In the genomic region with DNA sequence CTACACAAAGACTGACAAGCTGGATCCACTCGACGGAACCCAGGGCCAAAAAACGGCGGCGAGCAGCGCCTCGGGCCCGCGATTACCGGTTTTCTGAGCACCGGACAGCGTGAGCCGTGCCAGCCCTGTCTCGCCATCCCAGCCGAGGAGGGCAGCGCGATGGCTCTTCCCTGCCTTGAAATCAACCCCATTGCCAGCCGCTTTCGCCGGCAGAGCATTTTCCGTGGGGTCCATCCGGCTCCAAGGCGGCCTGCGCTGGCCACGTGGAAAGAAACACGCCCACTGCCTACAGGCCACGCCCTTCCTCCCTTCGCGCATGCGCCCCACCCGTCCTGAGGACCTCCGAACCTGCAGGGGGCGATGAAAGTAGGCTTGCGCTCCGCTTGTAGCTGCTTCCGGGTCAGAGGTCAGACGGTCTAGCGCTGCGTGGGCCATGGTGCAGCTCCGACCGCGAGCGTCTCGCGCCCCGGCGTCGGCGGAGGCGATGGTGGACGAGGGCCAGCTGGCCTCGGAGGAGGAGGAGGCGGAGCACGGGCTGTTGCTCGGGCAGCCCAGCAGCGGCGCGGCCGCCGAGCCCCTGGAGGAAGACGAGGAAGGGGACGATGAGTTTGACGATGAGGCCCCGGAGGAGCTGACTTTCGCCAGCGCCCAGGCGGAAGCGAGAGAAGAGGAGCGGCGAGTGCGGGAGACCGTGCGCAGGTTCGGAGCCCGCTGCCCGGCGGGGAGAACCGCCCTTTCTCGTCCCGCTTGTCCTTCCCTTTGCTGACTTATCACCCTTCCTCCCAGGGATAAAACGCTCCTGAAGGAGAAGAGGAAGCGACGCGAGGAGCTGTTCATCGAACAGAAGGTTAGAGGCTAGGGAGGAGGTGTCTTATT, we compare ENCODE assay signal across 8 cellular contexts. TPM values are rescaled to one million over a fixed set of nuclear protein-coding genes. Genes with fewer than 3 reads are reported as not detected.
DNase-seq lines count a peak whose midpoint lies in the region; ATAC-seq and TF ChIP-seq lines count a peak whose summit lies in the region.

A gene (plus strand): TSS at position 410 of the 876 bp plus-strand sequence. CDS start 24 bp downstream, at position 434.

- H3K27ac Mint-ChIP-seq in chondrocyte (ENCODE audit: unreplicated experiment), result peak within 1 kb of the TSS; percentile 97

- peak within 1 kb of the TSS; percentile 100 for H3K4me3 ChIP-seq in BE2C (ENCODE audit: low read depth, low read length)

- peaks cover 13% of the 10 kb centered on the region for H3K36me3 Mint-ChIP-seq in chondrocyte (ENCODE audit: low read depth)

- peaks cover 39% of the 10 kb centered on the region for H3K4me1 Mint-ChIP-seq in chondrocyte (ENCODE audit: low read depth)

- TF ChIP-seq POLR2A in GM19099 (IDR thresholded peaks at IDR 0.05; ENCODE audit: extremely low read depth, insufficient read length, low read depth), result peak; percentile 97

- H3K36me3 ChIP-seq in BE2C, result peaks cover 27% of the 10 kb centered on the region

- H3K4me1 ChIP-seq in BE2C, result no peaks in the 10 kb centered on the region; the same call in 1 of the 2 replicates

- peak within 1 kb of the TSS; percentile 97 for H3K4me3 Mint-ChIP-seq in chondrocyte (ENCODE audit: unreplicated experiment)

- DNase-seq in BE2C (peak; percentile 98), NCI-H510A (lab: John Stamatoyannopoulos, UW) (peak; percentile 93), chondrocyte (ENCODE audit: low spot score) (peak; percentile 99), kidney glomerular epithelial cell (lab: John Stamatoyannopoulos, UW) (peak; percentile 96)
- peak; percentile 99 for DNase-seq in activated CD4-positive, alpha-beta T cell treated with anti-CD3 and anti-CD28 coated beads for 24 hours (ENCODE audit: low read depth in 2 of 2)
- DNase-seq in stimulated activated CD4-positive, alpha-beta T cell treated with anti-CD3 and anti-CD28 coated beads, Interleukin-1b, Interleukin-23, amount 100 ng/mL, for 1 hour (ENCODE audit: low read depth in 2 of 2), result peak; percentile 98 to 99

- no peaks in the 10 kb centered on the region for H3K27me3 ChIP-seq in BE2C

- H3K9me3 Mint-ChIP-seq in chondrocyte (ENCODE audit: low read depth), result no peaks in the 10 kb centered on the region

- ATAC-seq in HG03432 (IDR thresholded peaks at IDR 0.05; ENCODE audit: unreplicated experiment), result peak; percentile 92

- TF ChIP-seq CTCF in BE2C (IDR thresholded peaks at IDR 0.05; ENCODE audit: low read depth, low read length), result peak; percentile 89
- peak; percentile 93 for TF ChIP-seq CTCF in chondrocyte (IDR thresholded peaks at IDR 0.05)

- H3K9me3 ChIP-seq in BE2C, result no peaks in the 10 kb centered on the region

- H3K27me3 Mint-ChIP-seq in chondrocyte (ENCODE audit: low read depth), result no peaks in the 10 kb centered on the region

RNA-seq across cellular contexts. Expression of the gene that starts here (rescaled TPM):
- 117 TPM for polyA plus RNA-seq in BE2C (2012; ENCODE audit: insufficient read depth, insufficient read length, low read depth)
- total RNA-seq in chondrocyte, result 49.1 to 60.4 TPM (median 49.3 TPM) in 3 replicates

Comparison
In these comparisons a context has a peak if more than half of its experiments do, and no peak if none do; other contexts are left out.
1. Peak in every context shown above with its lines: DNase-seq, ATAC-seq and H3K4me3 ChIP-seq.